ENCODE assay signal across 33 cellular contexts in the genomic region with DNA sequence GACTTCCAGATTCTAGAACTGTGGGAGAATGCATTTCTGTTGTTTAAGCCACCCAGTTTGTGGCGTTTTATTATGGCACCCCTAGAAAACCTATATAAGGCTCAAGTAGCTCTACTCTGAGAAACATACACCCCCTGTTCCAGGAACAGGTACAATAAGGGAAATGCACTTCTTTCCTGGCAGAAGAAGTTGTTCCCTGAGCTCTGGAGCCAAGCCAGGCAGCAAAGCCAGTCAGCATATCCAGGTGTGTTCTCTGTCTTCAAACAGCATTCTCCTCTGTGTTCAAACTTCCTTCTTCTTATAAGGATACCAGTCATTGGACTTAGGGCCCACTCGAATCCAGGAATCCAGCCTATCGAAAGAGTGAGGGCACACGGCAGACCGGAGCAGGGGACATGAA.
DNase-seq lines count a peak whose midpoint lies in the region; ATAC-seq and TF ChIP-seq lines count a peak whose summit lies in the region.
"Had no signal": no experiment of that assay in that cellular context is flagged by ENCODE, and none has a peak within 500 bp of the region (broad histone marks: within the 10 kb centered on the region; RNA-seq: fewer than 3 reads in every experiment).

No MANE protein-coding gene starts in this region.

- H3K4me3 Mint-ChIP-seq in endodermal cell: no peak overlapping the region
- H3K4me3 Mint-ChIP-seq: B cell; CD14-positive monocyte; CD4-positive, alpha-beta memory T cell; CD4-positive, alpha-beta T cell; CD4-positive, CD25-positive, alpha-beta regulatory T cell; CD8-positive, alpha-beta memory T cell; CD8-positive, alpha-beta T cell had no signal

- H3K36me3 ChIP-seq in breast epithelium: no peaks in the 10 kb centered on the region
- peaks cover 7% of the 10 kb centered on the region for H3K36me3 ChIP-seq in mammary epithelial cell (ENCODE audit: insufficient read depth, low read length)
- no peaks in the 10 kb centered on the region for H3K36me3 ChIP-seq in endodermal cell (ENCODE audit: control insufficient read depth, insufficient read depth, low read length)
- no peaks in the 10 kb centered on the region for H3K36me3 ChIP-seq in prostate gland
- peaks cover 0 to 19% of the 10 kb centered on the region in 2 donors for H3K36me3 ChIP-seq in psoas muscle (ENCODE audit: insufficient read depth in 1 of 2, low read depth in 1 of 2)
- H3K36me3 ChIP-seq: BE2C had no signal

- dilution Hi-C loops in mammary epithelial cell (cut with HindIII; ENCODE audit: low sequenced_read_pairs): no loop called here

- H3K27ac Mint-ChIP-seq in endodermal cell: no peak overlapping the region
- H3K27ac Mint-ChIP-seq: B cell; CD14-positive monocyte; CD4-positive, alpha-beta memory T cell; CD4-positive, alpha-beta T cell; CD4-positive, CD25-positive, alpha-beta regulatory T cell; CD8-positive, alpha-beta memory T cell; CD8-positive, alpha-beta T cell had no signal

- peaks cover 4% of the 10 kb centered on the region for H3K27me3 Mint-ChIP-seq in endodermal cell (ENCODE audit: insufficient read depth)
- H3K27me3 Mint-ChIP-seq: B cell had no signal

- H2AFZ ChIP-seq in mammary epithelial cell (ENCODE audit: low read depth, low read length): no peak overlapping the region

- intact Hi-C loops in breast epithelium (cut with DNase I; ENCODE audit: low total_unique reads) (no loop called here), mammary epithelial cell (cut with micrococcal nuclease) (no loop called here), prostate gland (cut with DNase I) (no loop called here), psoas muscle (cut with DNase I) (no loop called here)

- H3K9me3 ChIP-seq in breast epithelium (peaks cover 0 to 5% of the 10 kb centered on the region in 2 donors), mammary epithelial cell (replicated peaks; ENCODE audit: insufficient read depth, low read length) (no peaks in the 10 kb centered on the region), endodermal cell (ENCODE audit: control insufficient read depth, low read length) (peaks cover 29% of the 10 kb centered on the region), prostate gland (no peaks in the 10 kb centered on the region), psoas muscle (no peaks in the 10 kb centered on the region)
- H3K9me3 ChIP-seq: A549, BE2C, Caco-2 had no signal

- H3K79me2 ChIP-seq in mammary epithelial cell (ENCODE audit: insufficient read depth, low read length): no peaks in the 10 kb centered on the region

- no peaks in the 10 kb centered on the region for H4K20me1 ChIP-seq in mammary epithelial cell (ENCODE audit: insufficient read depth, low read length)
- H4K20me1 ChIP-seq: BLaER1; BLaER1 treated with 17β-estradiol and CSF1 and Interleukin-3, amounts not matched to agents 10 nM and 100 nM had no signal

- no peak overlapping the region for H3K4me2 ChIP-seq in mammary epithelial cell (ENCODE audit: insufficient read depth, low read depth, low read length)
- H3K4me2 ChIP-seq: A549; BLaER1; BLaER1 treated with 17β-estradiol and CSF1 and Interleukin-3, amounts not matched to agents 10 nM and 100 nM had no signal

- H3K4me1 ChIP-seq in breast epithelium (no peaks in the 10 kb centered on the region), mammary epithelial cell (ENCODE audit: insufficient read depth, low read length) (peaks cover 6% of the 10 kb centered on the region), endodermal cell (ENCODE audit: control insufficient read depth, insufficient read depth, low read length) (no peaks in the 10 kb centered on the region), prostate gland (replicated peaks) (no peaks in the 10 kb centered on the region), psoas muscle (no peaks in the 10 kb centered on the region)
- H3K4me1 ChIP-seq: A549; BE2C; BLaER1; BLaER1 treated with 17β-estradiol and CSF1 and Interleukin-3, amounts not matched to agents 10 nM and 100 nM; Caco-2 had no signal

- H3K4me1 Mint-ChIP-seq in endodermal cell: no peaks in the 10 kb centered on the region
- H3K4me1 Mint-ChIP-seq: CD14-positive monocyte; CD4-positive, alpha-beta memory T cell; CD4-positive, CD25-positive, alpha-beta regulatory T cell; CD8-positive, alpha-beta memory T cell had no signal

- H3K9me3 Mint-ChIP-seq in endodermal cell: peaks cover 34% of the 10 kb centered on the region
- H3K9me3 Mint-ChIP-seq: CD8-positive, alpha-beta T cell had no signal

- H3K27ac ChIP-seq in breast epithelium: peak overlapping the region; percentile 38 to 75
- H3K27ac ChIP-seq in mammary epithelial cell (ENCODE audit: insufficient read depth, low read depth, low read length): no peak overlapping the region
- H3K27ac ChIP-seq in endodermal cell (ENCODE audit: low read depth, low read length): no peak overlapping the region
- H3K27ac ChIP-seq in prostate gland: peak overlapping the region in 1 of 2 donors; percentile 25
- no peak overlapping the region for H3K27ac ChIP-seq in psoas muscle
- H3K27ac ChIP-seq: 22Rv1; A549; BLaER1; BLaER1 treated with 17β-estradiol and CSF1 and Interleukin-3, amounts not matched to agents 10 nM and 100 nM; C4-2B had no signal

- no peak for TF ChIP-seq CTCF in breast epithelium (IDR thresholded peaks at IDR 0.05)
- no peak for TF ChIP-seq CTCF in mammary epithelial cell (conservative IDR thresholded peaks at IDR 0.05 in 1 of 2, IDR thresholded peaks at IDR 0.05 in 1 of 2; ENCODE audit: extremely low read depth in 1 of 2, insufficient read depth in 1 of 2, low read depth in 1 of 2, low read length in 2 of 2)
- no peak for TF ChIP-seq CTCF in endodermal cell (conservative IDR thresholded peaks at IDR 0.05)
- no peak for TF ChIP-seq CTCF in prostate gland (IDR thresholded peaks at IDR 0.05)
- TF ChIP-seq CTCF in psoas muscle (IDR thresholded peaks at IDR 0.05): no peak

- H3K27me3 ChIP-seq in breast epithelium (no peaks in the 10 kb centered on the region), mammary epithelial cell (ENCODE audit: insufficient read depth, low read length) (no peaks in the 10 kb centered on the region), endodermal cell (ENCODE audit: control insufficient read depth, insufficient read depth, low read length, poor library complexity, severe bottlenecking) (no peaks in the 10 kb centered on the region), prostate gland (replicated peaks; ENCODE audit: insufficient read depth) (no peaks in the 10 kb centered on the region), psoas muscle (ENCODE audit: insufficient read depth in 3 of 3, low read length in 2 of 3) (no peaks in the 10 kb centered on the region)
- H3K27me3 ChIP-seq: BE2C; BLaER1; BLaER1 treated with 17β-estradiol and CSF1 and Interleukin-3, amounts not matched to agents 10 nM and 100 nM had no signal

- DNase-seq in breast epithelium (ENCODE audit: low spot score in 2 of 2) (peak in 1 of 2 donors; percentile 61), mammary epithelial cell (no peak), endodermal cell (no peak), prostate gland (ENCODE audit: low spot score) (peak; percentile 30), KBM-7 (no peak), psoas muscle (no peak)
- DNase-seq: 8988T; ACHN; AML-193; BE2C; C1 segment of cervical spinal cord; Caco-2; Calu3; CD4-positive, alpha-beta memory T cell; CD4-positive, alpha-beta T cell; CD4-positive, CD25-positive, alpha-beta regulatory T cell; CD8-positive, alpha-beta memory T cell; CD8-positive, alpha-beta T cell; COR-L47; DMS 273 treated with DMSO at 0.1 percent for 48 hours; DMS153; DMS53; DMS79; DMS79 treated with DMSO at 0.1 percent for 48 hours; DND-41; EL had no signal

- TF ChIP-seq POLR2A in breast epithelium (IDR thresholded peaks at IDR 0.05) (no peak), prostate gland (IDR thresholded peaks at IDR 0.05) (no peak)

- no TSS peak for BruUV-seq in mammary epithelial cell (replicated peaks; lab: Mats Ljungman, UMichigan)

- H3K4me3 ChIP-seq in breast epithelium (no peak overlapping the region), mammary epithelial cell (replicated peaks in 1 of 3; ENCODE audit: insufficient read depth in 1 of 3, low read depth in 2 of 3, low read length in 3 of 3) (no peak overlapping the region), endodermal cell (ENCODE audit: low read length) (peak overlapping the region; percentile 40), prostate gland (no peak overlapping the region), psoas muscle (no peak overlapping the region)
- H3K4me3 ChIP-seq: A549; BLaER1; BLaER1 treated with 17β-estradiol and CSF1 and Interleukin-3, amounts not matched to agents 10 nM and 100 nM had no signal

- in situ Hi-C loops in mammary epithelial cell (cut with MboI; ENCODE audit: low sequenced_read_pairs in 2 of 2) (no loop called here), KBM-7 (cut with MboI; ENCODE audit: low pct_unique_long_range_greater_than_20kb, low sequenced_read_pairs) (no loop called here)

- 58% methylated on average over 5 of the region's 5 CpGs for WGBS in mammary epithelial cell (ENCODE audit: low coverage, missing lambda C conversion rate)
- WGBS in endodermal cell (ENCODE audit: insufficient coverage in 1 of 2, insufficient read length in 1 of 2), 2 experiments: 91 to 100% methylated on average over 1 to 5 of the region's 5 CpGs
- WGBS in prostate gland: 90% methylated on average over 5 of the region's 5 CpGs
- whole genome bisulfite sequencing in psoas muscle, 3 donors: 91 to 97% (median 96%) methylated on average over 5 of the region's 5 CpGs

- H3K9ac ChIP-seq in mammary epithelial cell (ENCODE audit: insufficient read depth, low read length) (no peak overlapping the region), endodermal cell (ENCODE audit: extremely low read depth, low read length, poor library complexity, severe bottlenecking) (no peak overlapping the region)
- H3K9ac ChIP-seq: BLaER1; BLaER1 treated with 17β-estradiol and CSF1 and Interleukin-3, amounts not matched to agents 10 nM and 100 nM had no signal

- peaks cover 4% of the 10 kb centered on the region for H3K36me3 Mint-ChIP-seq in endodermal cell (ENCODE audit: low read depth)
- H3K36me3 Mint-ChIP-seq: CD14-positive monocyte; CD4-positive, alpha-beta memory T cell; CD4-positive, CD25-positive, alpha-beta regulatory T cell; CD8-positive, alpha-beta memory T cell; CD8-positive, alpha-beta T cell had no signal

- CTCF ChIA-PET in mammary epithelial cell (lab: Charles Lee; ENCODE audit: low non-redundant PET): no interaction called here

- no peak for ATAC-seq in psoas muscle
- ATAC-seq: A549; CD8-positive, alpha-beta T cell had no signal

Comparison
In these comparisons a context has a peak if more than half of its experiments do, and no peak if none do; other contexts are left out.
1. H3K27ac ChIP-seq: peak in breast epithelium (2 of 2); none in mammary epithelial cell (single experiment), endodermal cell (single experiment) and psoas muscle (single experiment).